16 cellular contexts compared by ENCODE assay signal in genomic region chr5:65811004-65811403, GRCh38.
DNase-seq lines count a peak whose midpoint lies in the region; ATAC-seq and TF ChIP-seq lines count a peak whose summit lies in the region.
"Had no signal": no experiment of that assay in that cellular context is flagged by ENCODE, and none has a peak within 500 bp of the region (broad histone marks: within the 10 kb centered on the region; RNA-seq: fewer than 3 reads in every experiment).

No MANE protein-coding gene starts in this region.

- DNase-seq in HS-5 (ENCODE audit: low read depth), result peak; percentile 57
- DNase-seq in adipocyte (ENCODE audit: low read depth), result peak; percentile 57
- DNase-seq in fibroblast of the aortic adventitia (ENCODE audit: low read depth), result peak; percentile 83
- DNase-seq in transverse colon, result no peak
- DNase-seq in ecto neural progenitor cell (ENCODE audit: low spot score), result no peak
- no peak for DNase-seq in upper lobe of right lung
- DNase-seq: activated B cell treated with CpG ODN at 0.5 μM for 24 hours; activated naive CD4-positive, alpha-beta T cell treated with anti-CD3 and anti-CD28 coated beads, Interleukin-2, amount 50 U/mL, for 16 hours; CD4-positive, alpha-beta T cell; left cardiac atrium; naive B cell; NCI-H187 treated with DMSO at 0.1 percent for 48 hours; stimulated activated CD4-positive, alpha-beta T cell treated with anti-CD3 and anti-CD28 coated beads, Interleukin-4, amount 100 ng/mL, for 1 hour; stimulated activated naive B cell treated with anti-CD40 and anti-IgM and Interleukin-4, amounts not matched to agents 10 μg/mL and 1 μg/mL and 100 μg/mL, for 72 hours had no signal

- peak; percentile 28 for TF ChIP-seq EP300 in transverse colon (IDR thresholded peaks at IDR 0.05; ENCODE audit: low read depth)

- in situ Hi-C loops in transverse colon (cut with MboI; ENCODE audit: low pct_ligation_motif_present in 1 of 4, low pct_unique_long_range_greater_than_20kb in 1 of 4, low sequenced_read_pairs in 3 of 4), result no loop called here

- H3K27me3 ChIP-seq in adipocyte (replicated peaks; ENCODE audit: control insufficient read depth, insufficient read depth, low read length), result no peaks in the 10 kb centered on the region
- no peaks in the 10 kb centered on the region for H3K27me3 ChIP-seq in transverse colon
- H3K27me3 ChIP-seq in upper lobe of right lung, result no peaks in the 10 kb centered on the region

- H3K27ac ChIP-seq in transverse colon (peak overlapping the region; percentile 78 to 86 (median 82)), upper lobe of right lung (no peak overlapping the region)
- H3K27ac ChIP-seq: coronary artery had no signal

- intact Hi-C loops in transverse colon (cut with DNase I; ENCODE audit: low total_unique reads) (no loop called here), upper lobe of right lung (cut with DNase I) (no loop called here)

- H3K9me3 ChIP-seq in adipocyte (ENCODE audit: control insufficient read depth, low read length) (no peaks in the 10 kb centered on the region), transverse colon (no peaks in the 10 kb centered on the region), upper lobe of right lung (no peaks in the 10 kb centered on the region)

- H3K4me1 ChIP-seq in adipocyte (ENCODE audit: control insufficient read depth, insufficient read depth, low read length) (peaks cover 36% of the 10 kb centered on the region), transverse colon (peaks cover 9 to 63% (median 24%) of the 10 kb centered on the region in 4 donors), upper lobe of right lung (no peaks in the 10 kb centered on the region)

- TF ChIP-seq POLR2A in transverse colon (IDR thresholded peaks at IDR 0.05), result peak; percentile 19

- TF ChIP-seq CTCF in fibroblast of the aortic adventitia (IDR thresholded peaks at IDR 0.05; ENCODE audit: insufficient read depth, low read length), result no peak
- no peak for TF ChIP-seq CTCF in transverse colon (IDR thresholded peaks at IDR 0.05)
- no peak for TF ChIP-seq CTCF in upper lobe of right lung (IDR thresholded peaks at IDR 0.05)

- H3K4me3 ChIP-seq in adipocyte (ENCODE audit: low read length) (no peak overlapping the region), fibroblast of the aortic adventitia (ENCODE audit: low read depth, low read length) (no peak overlapping the region), transverse colon (no peak overlapping the region), upper lobe of right lung (no peak overlapping the region)
- H3K4me3 ChIP-seq: coronary artery had no signal

- H3K9ac ChIP-seq in adipocyte (ENCODE audit: low read length), result peak overlapping the region; percentile 19

- ATAC-seq in GM21515 (IDR thresholded peaks at IDR 0.05; ENCODE audit: unreplicated experiment), result no peak
- ATAC-seq in upper lobe of right lung, result no peak
- ATAC-seq: stimulated activated naive B cell treated with anti-CD40 and anti-IgM and Interleukin-4, amounts not matched to agents 10 μg/mL and 1 μg/mL and 100 μg/mL, for 72 hours had no signal

- peaks cover 7% of the 10 kb centered on the region for H3K36me3 ChIP-seq in adipocyte (ENCODE audit: control insufficient read depth, insufficient read depth, low read length, severe bottlenecking)
- no peaks in the 10 kb centered on the region for H3K36me3 ChIP-seq in transverse colon
- no peaks in the 10 kb centered on the region for H3K36me3 ChIP-seq in upper lobe of right lung

- WGBS in transverse colon (ENCODE audit: low coverage in 1 of 2), 2 donors, result 54 to 56% methylated on average over 3 of the region's 3 CpGs

Comparison
In these comparisons a context has a peak if more than half of its experiments do, and no peak if none do; other contexts are left out.
1. DNase-seq: peak in HS-5 (single experiment), adipocyte (single experiment) and fibroblast of the aortic adventitia (single experiment); none in transverse colon (single experiment), ecto neural progenitor cell (single experiment) and upper lobe of right lung (single experiment).